12 cellular contexts compared by ENCODE assay signal in the genomic region with DNA sequence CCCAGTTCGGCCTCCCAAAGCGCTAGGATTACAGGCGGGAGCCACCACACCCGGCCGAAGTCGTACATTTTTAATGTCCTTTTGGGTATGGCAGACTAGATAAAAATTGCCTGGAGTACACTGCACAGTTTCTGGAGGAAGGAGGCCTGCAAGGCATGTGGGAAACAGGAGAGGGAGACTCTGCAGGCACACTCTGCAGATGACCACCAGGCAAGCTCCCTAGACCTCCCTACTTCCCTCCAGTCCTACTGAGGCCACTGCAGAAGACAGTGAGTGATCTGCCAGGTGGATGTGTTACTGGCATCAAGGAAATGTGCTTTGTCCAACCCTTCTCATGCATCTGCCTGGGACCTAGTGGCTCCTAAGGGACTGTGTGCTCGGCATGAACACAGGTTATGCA. TPM values are rescaled to one million over a fixed set of nuclear protein-coding genes. Genes with fewer than 3 reads are reported as not detected.
"Had no signal": no experiment of that assay in that cellular context is flagged by ENCODE, and none has a peak within 500 bp of the region (broad histone marks: within the 10 kb centered on the region; RNA-seq: fewer than 3 reads in every experiment).

No MANE protein-coding gene starts in this region.

- H3K4me1 ChIP-seq: stomach, tibial nerve had no signal

- DNase-seq: activated CD4-positive, alpha-beta T cell treated with anti-CD3 and anti-CD28 coated beads, Interleukin-2, amount 10 ng/mL, durations not matched to agents 7 days and 5 days; activated CD8-positive, alpha-beta memory T cell treated with anti-CD3 and anti-CD28 coated beads, Interleukin-2, amount 50 U/mL, for 48 hours; activated gamma-delta T cell; activated T-cell treated with anti-CD3 and anti-CD28 coated beads, Interleukin-2, amount 50 U/mL, for 72 hours; mesenchymal stem cell; nucleus accumbens; posterior cingulate gyrus; stimulated activated CD4-positive, alpha-beta T cell treated with anti-CD3 and anti-CD28 coated beads, Interleukin-1b, Interleukin-23, amount 100 ng/mL, for 48 hours; stomach had no signal

- H3K4me3 ChIP-seq: stomach, tibial nerve had no signal

- H3K27me3 ChIP-seq: stomach, tibial nerve had no signal

- H3K27ac ChIP-seq: tibial nerve had no signal

- ATAC-seq: activated naive CD4-positive, alpha-beta T cell treated with anti-CD3 and anti-CD28 coated beads, Interleukin-2, amount 50 U/mL, for 72 hours; activated T-cell treated with anti-CD3 and anti-CD28 coated beads, Interleukin-2, amount 50 U/mL, for 72 hours; natural killer cell treated with Interleukin-12 subunit alpha and Interleukin-12 subunit beta and Interleukin-15 and Interleukin-18, amount 100 ng/mL, for 72 hours had no signal

RNA-seq across cellular contexts. Expression of gene PDLIM3, which starts 11.4 kb away (rescaled TPM):
- total RNA-seq: activated CD4-positive, alpha-beta T cell treated with anti-CD3 and anti-CD28 coated beads, Interleukin-2, amount 10 ng/mL, durations not matched to agents 7 days and 5 days; natural killer cell treated with Interleukin-12 subunit alpha and Interleukin-12 subunit beta and Interleukin-15 and Interleukin-18, amount 100 ng/mL, for 72 hours had no signal

RNA-seq across cellular contexts. Expression of gene CCDC110, which starts 52.3 kb away (rescaled TPM):
- total RNA-seq: activated CD4-positive, alpha-beta T cell treated with anti-CD3 and anti-CD28 coated beads, Interleukin-2, amount 10 ng/mL, durations not matched to agents 7 days and 5 days; natural killer cell treated with Interleukin-12 subunit alpha and Interleukin-12 subunit beta and Interleukin-15 and Interleukin-18, amount 100 ng/mL, for 72 hours had no signal
